20 cellular contexts compared by ENCODE assay signal in genomic region chr7:120785056-120785455, GRCh38.
"Had no signal": no experiment of that assay in that cellular context is flagged by ENCODE, and none has a peak within 500 bp of the region (broad histone marks: within the 10 kb centered on the region; RNA-seq: fewer than 3 reads in every experiment).

No MANE protein-coding gene starts in this region.

- H3K4me1 ChIP-seq: esophagus muscularis mucosa, heart right ventricle, left lung, lower lobe of right lung, right lobe of liver, uterus had no signal

- H3K4me3 ChIP-seq: esophagus muscularis mucosa, heart right ventricle, left lung, lower lobe of right lung, right lobe of liver, skin epidermis, uterus had no signal

- H3K27ac ChIP-seq: esophagus muscularis mucosa, heart right ventricle, left lung, lower lobe of right lung, right lobe of liver, skin epidermis, uterus had no signal

- H3K27me3 ChIP-seq: esophagus muscularis mucosa, heart right ventricle, left lung, right lobe of liver, uterus had no signal

- FAIRE-seq: islet of Langerhans had no signal

- H3K36me3 ChIP-seq: esophagus muscularis mucosa, left lung, lower lobe of right lung, right lobe of liver, uterus had no signal

- DNase-seq: activated CD8-positive, alpha-beta memory T cell treated with anti-CD3 and anti-CD28 coated beads, Interleukin-2, amount 10 ng/mL, durations not matched to agents 7 days and 5 days; activated CD8-positive, alpha-beta T cell treated with anti-CD3 and anti-CD28 coated beads, Interleukin-2, amount 10 ng/mL, durations not matched to agents 7 days and 5 days; activated T-cell treated with anti-CD3 and anti-CD28 coated beads, Interleukin-2, amount 50 U/mL, for 48 hours; anterior cingulate cortex; foreskin melanocyte; heart right ventricle; left lung; lower lobe of right lung; mesenchymal stem cell; natural killer cell; right lobe of liver; stimulated activated CD4-positive, alpha-beta T cell treated with anti-CD3 and anti-CD28 coated beads, Interleukin-12 subunit alpha, Interleukin-12 subunit beta, amount 100 ng/mL, for 4 hours; stimulated activated CD4-positive, alpha-beta T cell treated with anti-CD3 and anti-CD28 coated beads, Interleukin-4, amount 100 ng/mL, for 1 hour; stimulated activated naive CD8-positive, alpha-beta T cell treated with anti-CD3 and anti-CD28 coated beads, Interleukin-15, Interleukin-2, amounts not matched to agents 100 U/mL and 50 U/mL, for 24 hours; T-helper 17 cell; T1000; uterus had no signal
